In genomic region chr12:111442301-111443045, GRCh38 we compare ENCODE assay signal across 9 cellular contexts. TPM values are rescaled to one million over a fixed set of nuclear protein-coding genes. Genes with fewer than 3 reads are reported as not detected.
DNase-seq lines count a peak whose midpoint lies in the region; ATAC-seq, FAIRE-seq and TF ChIP-seq lines count a peak whose summit lies in the region.
"Had no signal": no experiment of that assay in that cellular context is flagged by ENCODE, and none has a peak within 500 bp of the region (broad histone marks: within the 10 kb centered on the region; RNA-seq: fewer than 3 reads in every experiment).

No MANE protein-coding gene starts in this region.

- H3K27ac ChIP-seq in ascending aorta (peak overlapping the region; percentile 28 to 34), temporal lobe (ENCODE audit: low read depth, low read length) (peak overlapping the region; percentile 1)

- CTCF ChIA-PET in activated naive CD4-positive, alpha-beta T cell treated with anti-CD3 and anti-CD28 coated beads, Interleukin-2, amount 10 ng/mL, durations not matched to agents 7 days and 5 days (lab: Charles Lee) = interaction anchor here (1.1 to 20.9 kb wide), 5 partner anchors 8 to 40 kb away, joined by 3 to 757 read pairs (median 14); partner anchors contain the start of gene SH2B3

- no peak overlapping the region for H3K4me3 ChIP-seq in ascending aorta

- peaks cover 59% of the 10 kb centered on the region for H3K36me3 Mint-ChIP-seq in activated naive CD4-positive, alpha-beta T cell treated with anti-CD3 and anti-CD28 coated beads, Interleukin-2, amount 10 ng/mL, durations not matched to agents 7 days and 5 days
- H3K36me3 Mint-ChIP-seq in memory B cell = peaks cover 5% of the 10 kb centered on the region

- H3K4me3 Mint-ChIP-seq in activated naive CD4-positive, alpha-beta T cell treated with anti-CD3 and anti-CD28 coated beads, Interleukin-2, amount 10 ng/mL, durations not matched to agents 7 days and 5 days = no peak overlapping the region
- no peak overlapping the region for H3K4me3 Mint-ChIP-seq in memory B cell

- H3K36me3 ChIP-seq in ascending aorta = peaks cover 11 to 21% of the 10 kb centered on the region in 2 donors

- no peaks in the 10 kb centered on the region for H3K9me3 Mint-ChIP-seq in activated naive CD4-positive, alpha-beta T cell treated with anti-CD3 and anti-CD28 coated beads, Interleukin-2, amount 10 ng/mL, durations not matched to agents 7 days and 5 days
- H3K9me3 Mint-ChIP-seq in memory B cell = no peaks in the 10 kb centered on the region

- no peaks in the 10 kb centered on the region for H3K27me3 ChIP-seq in ascending aorta

- no peaks in the 10 kb centered on the region for H3K9me3 ChIP-seq in ascending aorta

- H3K27ac Mint-ChIP-seq in activated naive CD4-positive, alpha-beta T cell treated with anti-CD3 and anti-CD28 coated beads, Interleukin-2, amount 10 ng/mL, durations not matched to agents 7 days and 5 days = peak overlapping the region; percentile 70
- peak overlapping the region; percentile 90 for H3K27ac Mint-ChIP-seq in memory B cell

- peaks cover 84% of the 10 kb centered on the region for H3K4me1 Mint-ChIP-seq in activated naive CD4-positive, alpha-beta T cell treated with anti-CD3 and anti-CD28 coated beads, Interleukin-2, amount 10 ng/mL, durations not matched to agents 7 days and 5 days
- peaks cover 70% of the 10 kb centered on the region for H3K4me1 Mint-ChIP-seq in memory B cell

- no peak for TF ChIP-seq CTCF in ascending aorta (IDR thresholded peaks at IDR 0.05)

- no peak for DNase-seq in activated naive CD4-positive, alpha-beta T cell treated with anti-CD3 and anti-CD28 coated beads, Interleukin-2, amount 10 ng/mL, durations not matched to agents 7 days and 5 days
- no peak for DNase-seq in activated naive CD4-positive, alpha-beta T cell treated with Interleukin-2 at 50 U/mL for 16 hours
- DNase-seq in ascending aorta (ENCODE audit: low spot score in 2 of 2) (peak in 1 of 2 donors; percentile 57), memory B cell (ENCODE audit: low spot score in 2 of 2) (no peak), DMS53 treated with DMSO at 0.1 percent for 48 hours (lab: John Stamatoyannopoulos, UW; ENCODE audit: unreplicated experiment) (no peak), RCC 7860 (ENCODE audit: low spot score) (no peak)
- DNase-seq in stimulated activated naive CD4-positive, alpha-beta T cell treated with Interleukin-2 at 50 U/mL for 16 hours (lab: John Stamatoyannopoulos, UW) = no peak
- DNase-seq: NCI-H2029 treated with DMSO at 0.1 percent for 48 hours had no signal

- no peak for ATAC-seq in memory B cell (ENCODE audit: low read depth)

- no peak for FAIRE-seq in RCC 7860 (lab: Jason Lieb, UNC)

- H3K27me3 Mint-ChIP-seq in activated naive CD4-positive, alpha-beta T cell treated with anti-CD3 and anti-CD28 coated beads, Interleukin-2, amount 10 ng/mL, durations not matched to agents 7 days and 5 days = no peaks in the 10 kb centered on the region
- H3K27me3 Mint-ChIP-seq in memory B cell = no peaks in the 10 kb centered on the region

- intact Hi-C loops in ascending aorta (cut with DNase I) = no loop called here

- H3K4me1 ChIP-seq in ascending aorta = peaks cover 4 to 20% of the 10 kb centered on the region in 2 donors

RNA-seq across cellular contexts. Expression of gene SH2B3, which starts 36.8 kb away (rescaled TPM):
- total RNA-seq in ascending aorta (124 TPM), temporal lobe (3.0 TPM)

Comparison
In these comparisons a context has a peak if more than half of its experiments do, and no peak if none do; other contexts are left out.
1. RNA of gene SH2B3, which starts 36.8 kb away (total RNA-seq): 124 TPM in ascending aorta (single experiment); 3.0 TPM in temporal lobe (single experiment); every median in the first group is over 10 times any median in the second.